Comparison of ENCODE assay signal across 1 cellular context in genomic region chr7:129067943-129068548, GRCh38.
TF ChIP-seq lines count a peak whose summit lies in the region.

No MANE protein-coding gene starts in this region.

TF ChIP-seq in HEK293, 187 proteins besides CTCF, POLR2A, EP300 and RAD21 (continued from another document):
- TF ChIP-seq INSM2 (tag by site-specific recombination; IDR thresholded peaks at IDR 0.05) (no peak), ZNF354C (tag by site-specific recombination; IDR thresholded peaks at IDR 0.05; ENCODE audit: borderline replicate concordance, low read depth) (no peak)
TF ChIP-seq in HEK293: peak in this region for 1.
